Comparison of ENCODE assay signal across 11 cellular contexts in the genomic region with DNA sequence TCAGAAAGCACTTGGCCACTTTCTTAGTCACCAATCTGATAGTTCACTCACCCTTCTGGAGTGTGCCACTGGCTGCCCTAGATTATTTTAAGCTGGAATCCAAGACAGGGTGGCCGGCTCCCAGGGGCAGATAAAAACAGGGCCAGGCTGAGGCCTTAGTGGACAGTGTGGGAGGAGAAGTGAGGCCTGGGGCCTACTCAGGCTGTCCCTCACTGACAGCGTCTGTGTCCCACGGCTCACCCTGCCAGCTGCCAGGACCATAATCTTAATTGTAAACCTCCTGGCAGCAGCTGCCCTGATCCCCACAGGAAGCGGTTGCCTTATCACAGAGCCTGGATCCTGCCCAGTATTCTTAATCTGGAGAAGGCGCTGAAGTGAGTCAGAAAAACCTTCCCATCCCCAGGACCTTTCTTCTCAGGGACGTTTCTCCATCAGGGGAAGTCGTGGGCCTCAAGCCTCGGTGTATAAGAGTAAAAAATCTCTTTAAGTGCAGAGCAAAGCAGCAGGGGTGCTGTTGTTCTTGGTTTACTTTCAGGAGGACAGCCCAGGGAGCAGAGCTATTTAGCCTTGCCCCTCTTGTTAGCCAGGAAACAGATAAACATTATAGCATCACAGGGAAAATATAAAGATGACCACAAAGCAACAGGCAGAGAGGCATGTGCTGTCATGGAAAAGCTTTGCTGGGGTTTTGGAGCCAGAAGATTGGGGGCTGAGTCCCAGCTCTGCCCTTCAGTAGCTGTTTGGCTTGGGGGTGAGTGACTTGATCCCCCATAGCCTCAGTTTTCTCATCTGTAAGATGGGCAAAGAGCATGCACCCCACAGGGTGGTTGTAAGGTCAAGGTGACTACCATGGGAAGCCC. TPM values are rescaled to one million over a fixed set of nuclear protein-coding genes. Genes with fewer than 3 reads are reported as not detected.
DNase-seq lines count a peak whose midpoint lies in the region; ATAC-seq, FAIRE-seq and TF ChIP-seq lines count a peak whose summit lies in the region.
"Had no signal": no experiment of that assay in that cellular context is flagged by ENCODE, and none has a peak within 500 bp of the region (broad histone marks: within the 10 kb centered on the region; RNA-seq: fewer than 3 reads in every experiment).

No MANE protein-coding gene starts in this region.

- TF ChIP-seq EP300 in H1 (IDR thresholded peaks at IDR 0.05; ENCODE audit: borderline replicate concordance in 1 of 2, low read depth in 2 of 2, low read length in 2 of 2) = no peak

- H3K4ac ChIP-seq in H1 (replicated peaks; ENCODE audit: insufficient read length, low read depth, low read length) = no peak overlapping the region

- no peak overlapping the region for H2BK5ac ChIP-seq in H1 (ENCODE audit: low read depth, low read length)

- H3K27me3 Mint-ChIP-seq in CD4-positive, alpha-beta memory T cell = no peaks in the 10 kb centered on the region
- H3K27me3 Mint-ChIP-seq in natural killer cell (ENCODE audit: low read depth in 2 of 2) = peaks cover 10 to 15% of the 10 kb centered on the region in 2 donors

- H3K4me3 ChIP-seq in AG04450 (ENCODE audit: low read depth, low read length) (no peak overlapping the region), H1 (ENCODE audit: extremely low read depth in 1 of 4, insufficient read depth in 2 of 4, low read depth in 3 of 4, low read length in 4 of 4) (no peak overlapping the region), muscle layer of colon (ENCODE audit: low read depth in 1 of 2, low read length in 2 of 2) (no peak overlapping the region)
- no peak overlapping the region for H3K4me3 ChIP-seq in CD4-positive, alpha-beta memory T cell (ENCODE audit: low read length in 2 of 2)

- H4K20me1 ChIP-seq in H1 (replicated peaks in 1 of 2; ENCODE audit: control insufficient read depth in 1 of 2, insufficient read depth in 2 of 2, low read length in 2 of 2) = peaks cover 0 to 2% of the 10 kb centered on the region in 2 experiments

- H3K4me3 Mint-ChIP-seq in CD4-positive, alpha-beta memory T cell = no peak overlapping the region
- no peak overlapping the region for H3K4me3 Mint-ChIP-seq in natural killer cell

- CTCF ChIA-PET in AG04450 (lab: Charles Lee) (interaction anchor here (0.7 to 1.7 kb wide), 7 partner anchors 9 to 199 kb away, joined by 3 to 12 read pairs (median 4); no protein-coding TSS in a partner anchor), H1 (lab: Charles Lee; ENCODE audit: partially characterized antibody) (interaction anchor here (0.6 to 10.1 kb wide), 28 partner anchors 9 to 210 kb away, joined by 3 to 132 read pairs (median 4); no protein-coding TSS in a partner anchor)
- CTCF ChIA-PET in CD4-positive, alpha-beta memory T cell (lab: Charles Lee; ENCODE audit: partially characterized antibody) = interaction anchor here (1.7 to 2.7 kb wide), 2 partner anchors 10 to 20 kb away, joined by 6 to 32 read pairs; no protein-coding TSS in a partner anchor

- H3K27ac ChIP-seq in AG04450 (ENCODE audit: low read depth, low read length) = peak overlapping the region; percentile 72
- H3K27ac ChIP-seq in H1 (ENCODE audit: low read depth, low read length) = no peak overlapping the region
- H3K27ac ChIP-seq in muscle layer of colon (ENCODE audit: low read depth, low read length) = peak overlapping the region; percentile 96
- H3K27ac ChIP-seq in CD4-positive, alpha-beta memory T cell (ENCODE audit: low read depth, low read length) = no peak overlapping the region
- H3K27ac ChIP-seq: C4-2B had no signal

- no peak overlapping the region for H2AFZ ChIP-seq in H1 (ENCODE audit: low read length)

- H4K8ac ChIP-seq in H1 (ENCODE audit: extremely low read depth, insufficient read depth, low read length) = no peak overlapping the region

- FAIRE-seq in H1 (lab: Jason Lieb, UNC) = no peak

- H3K36me3 Mint-ChIP-seq in CD4-positive, alpha-beta memory T cell = peaks cover 62 to 69% of the 10 kb centered on the region in 2 donors
- H3K36me3 Mint-ChIP-seq in natural killer cell = no peaks in the 10 kb centered on the region

- ATAC-seq in natural killer cell = no peak

- no peak overlapping the region for H4K5ac ChIP-seq in H1 (ENCODE audit: insufficient read length, low read depth, low read length)

- WGBS in H1 (ENCODE audit: extremely low coverage in 1 of 2, insufficient coverage in 1 of 2, insufficient read length in 1 of 2, insufficient replicate concordance in 2 of 2, low coverage in 1 of 2, low lambda C conversion rate in 2 of 2, missing lambda C conversion rate in 1 of 2), 2 experiments = 61% methylated on average over 8 of the region's 8 CpGs; no CpG with 5 or more reads in 1 of the 2 experiments

- H3K23ac ChIP-seq in H1 (ENCODE audit: insufficient read length) = no peak overlapping the region

- no peak overlapping the region for H2AK5ac ChIP-seq in H1 (ENCODE audit: low read depth, low read length)

- peaks cover 0 to 9% (median 4%) of the 10 kb centered on the region in 8 donors for H3K9me3 Mint-ChIP-seq in CD4-positive, alpha-beta memory T cell
- H3K9me3 Mint-ChIP-seq in natural killer cell = no peaks in the 10 kb centered on the region

- H3K9me3 ChIP-seq in AG04450 (ENCODE audit: control insufficient read depth, insufficient read depth, low read length) (no peaks in the 10 kb centered on the region), H1 (ENCODE audit: insufficient read depth in 2 of 2, low read depth in 1 of 2, low read length in 1 of 2) (no peaks in the 10 kb centered on the region), muscle layer of colon (ENCODE audit: low read length) (no peaks in the 10 kb centered on the region)
- H3K9me3 ChIP-seq in CD4-positive, alpha-beta memory T cell (ENCODE audit: control insufficient read depth in 1 of 2, low read length in 2 of 2) = no peaks in the 10 kb centered on the region

- intact Hi-C loops in CD4-positive, alpha-beta memory T cell (cut with micrococcal nuclease) = no loop called here
- intact Hi-C loops in natural killer cell (cut with micrococcal nuclease) = no loop called here

- H3K4me1 ChIP-seq in H1 (replicated peaks in 1 of 4; ENCODE audit: control insufficient read depth in 3 of 4, insufficient read depth in 4 of 4, low read length in 3 of 4) (peaks cover 7 to 15% (median 9%) of the 10 kb centered on the region in 4 experiments), muscle layer of colon (ENCODE audit: insufficient read depth, low read length) (peaks cover 76% of the 10 kb centered on the region)
- no peaks in the 10 kb centered on the region for H3K4me1 ChIP-seq in CD4-positive, alpha-beta memory T cell (ENCODE audit: insufficient read depth, low read length)

- H3K9ac ChIP-seq in H1 (replicated peaks in 1 of 4; ENCODE audit: extremely low read depth in 1 of 4, low read depth in 3 of 4, low read length in 3 of 4) = no peak overlapping the region
- H3K9ac ChIP-seq in muscle layer of colon (ENCODE audit: low read length) = peak overlapping the region; percentile 45

- peak overlapping the region in 1 of 7 donors; percentile 36 for H3K27ac Mint-ChIP-seq in CD4-positive, alpha-beta memory T cell
- no peak overlapping the region for H3K27ac Mint-ChIP-seq in natural killer cell

- H3K4me2 ChIP-seq in H1 (ENCODE audit: insufficient read depth in 1 of 2, low read depth in 2 of 2, low read length in 2 of 2) = 0 out of 4 replicates have a peak overlapping the region, but pooled peaks of 1 of the 2 experiments have one; percentile 17

- peaks cover 13 to 42% (median 32%) of the 10 kb centered on the region in 4 donors for H3K4me1 Mint-ChIP-seq in CD4-positive, alpha-beta memory T cell
- no peaks in the 10 kb centered on the region for H3K4me1 Mint-ChIP-seq in natural killer cell

- no peak overlapping the region for H2BK20ac ChIP-seq in H1 (ENCODE audit: low read length)

- H2BK12ac ChIP-seq in H1 (ENCODE audit: low read depth, low read length) = no peak overlapping the region

- TF ChIP-seq POLR2A in H1 (IDR thresholded peaks at IDR 0.05; ENCODE audit: control extremely low read depth in 1 of 2, low read depth in 2 of 2, low read length in 2 of 2) = no peak

- no peak overlapping the region for H3K56ac ChIP-seq in H1 (replicated peaks; ENCODE audit: insufficient read length, low read depth, low read length)

- DNase-seq in AG04450 (ENCODE audit: low read depth, low spot score) = peak; percentile 44
- peak; percentile 39 for DNase-seq in NCI-H2227 (lab: John Stamatoyannopoulos, UW; ENCODE audit: unreplicated experiment)
- DNase-seq in H1 (ENCODE audit: low read depth in 1 of 2, low spot score in 2 of 2) = peak in 1 of 2 experiments; percentile 38
- no peak for DNase-seq in CD4-positive, alpha-beta memory T cell
- no peak for DNase-seq in epidermal melanocyte (ENCODE audit: insufficient read length, low spot score)
- DNase-seq in putamen (ENCODE audit: low spot score) = no peak
- no peak for DNase-seq in natural killer cell
- DNase-seq: activated CD8-positive, alpha-beta memory T cell treated with anti-CD3 and anti-CD28 coated beads, Interleukin-2, amount 50 U/mL, for 4 hours; NCI-H1694 treated with DMSO at 0.1 percent for 48 hours had no signal

- H3K23me2 ChIP-seq in H1 (ENCODE audit: low read depth, low read length) = no peaks in the 10 kb centered on the region

- no peak overlapping the region for H3K14ac ChIP-seq in H1 (ENCODE audit: insufficient read length)

- no peak overlapping the region for H2BK15ac ChIP-seq in H1 (ENCODE audit: low read length)

- H3K36me3 ChIP-seq in H1 (ENCODE audit: control insufficient read depth in 2 of 4, insufficient read depth in 4 of 4, low read length in 3 of 4) (no peaks in the 10 kb centered on the region), muscle layer of colon (ENCODE audit: insufficient read depth, low read length) (peaks cover 17% of the 10 kb centered on the region)
- peaks cover 15% of the 10 kb centered on the region for H3K36me3 ChIP-seq in CD4-positive, alpha-beta memory T cell (ENCODE audit: insufficient read depth, low read length)

- TF ChIP-seq RAD21 in H1 (IDR thresholded peaks at IDR 0.05 in 1 of 2, conservative IDR thresholded peaks at IDR 0.05 in 1 of 2; ENCODE audit: low read depth in 2 of 2, low read length in 2 of 2) = no peak

- no peak overlapping the region for H4K91ac ChIP-seq in H1 (replicated peaks; ENCODE audit: insufficient read length, low read length)

- peaks cover 3% of the 10 kb centered on the region for H3K27me3 ChIP-seq in AG04450 (ENCODE audit: control insufficient read depth, insufficient read depth, low read length)
- H3K27me3 ChIP-seq in H1 (replicated peaks in 1 of 4; ENCODE audit: control insufficient read depth in 3 of 4, extremely low read depth in 1 of 4, insufficient read depth in 3 of 4, low read length in 3 of 4) = peaks cover 0 to 9% (median 1%) of the 10 kb centered on the region in 4 experiments; a peak in 3 of 7 replicates
- H3K27me3 ChIP-seq in muscle layer of colon (ENCODE audit: control insufficient read depth in 1 of 2, insufficient read depth in 2 of 2, low read length in 2 of 2) = no peaks in the 10 kb centered on the region
- H3K27me3 ChIP-seq in CD4-positive, alpha-beta memory T cell (ENCODE audit: insufficient read depth, low read length) = no peaks in the 10 kb centered on the region

- H3K18ac ChIP-seq in H1 (ENCODE audit: extremely low read depth, low read length) = no peak overlapping the region

- POLR2A ChIA-PET in AG04450 (lab: Yijun Ruan, JAX) (interaction anchor here (1.0 kb wide), 1 partner anchor 96 kb away, joined by 3 read pairs; no protein-coding TSS in a partner anchor), H1 (lab: Charles Lee; ENCODE audit: partially characterized antibody) (interaction anchor here (0.9 to 1.7 kb wide), 4 partner anchors 12 to 120 kb away, joined by 3 to 9 read pairs (median 4); no protein-coding TSS in a partner anchor)
- POLR2A ChIA-PET in CD4-positive, alpha-beta memory T cell (lab: Charles Lee; ENCODE audit: partially characterized antibody) = no interaction called here

- no peak overlapping the region for H2BK120ac ChIP-seq in H1 (replicated peaks; ENCODE audit: low read depth, low read length)

- no peaks in the 10 kb centered on the region for H3K79me2 ChIP-seq in H1 (ENCODE audit: control insufficient read depth in 1 of 2, insufficient read depth in 2 of 2, low read length in 2 of 2)

- H3K79me1 ChIP-seq in H1 (ENCODE audit: low read depth, low read length) = no peaks in the 10 kb centered on the region

- TF ChIP-seq CTCF in AG04450 (IDR thresholded peaks at IDR 0.05; ENCODE audit: low read depth, low read length) (peak; percentile 14; the same call in 1 of the 2 replicates), H1 (IDR thresholded peaks at IDR 0.05; ENCODE audit: control extremely low read depth in 1 of 3, insufficient read depth in 1 of 3, low read depth in 1 of 3, low read length in 3 of 3) (no peak), natural killer cell (IDR thresholded peaks at IDR 0.05) (no peak)

RNA-seq across cellular contexts. Expression of gene TSPAN18, which starts 39.6 kb away (rescaled TPM):
- polyA plus RNA-seq in AG04450 (2011; rRNA removed) = 0.98 and 1.2 TPM in 2 replicates
- polyA minus RNA-seq in AG04450 (2011; rRNA and poly(A)+ RNA removed) = 0.87 TPM in 2 replicates
- 8.8 and 10.2 TPM in 2 replicates for total RNA-seq in H1 (2021; fragmentation: NEBNext Ultra II Directional; extraction: Animal tissue kit (Norgen Biotek cat#: 25700))
- polyA plus RNA-seq in H1 (2011; rRNA removed) = 5.2 and 7.0 TPM in 2 replicates
- polyA plus RNA-seq in H1 (2011; cell fraction: cytosol; rRNA removed) = 2.8 TPM
- polyA plus RNA-seq in H1 (2011; cell fraction: nucleus; rRNA removed) = 5.7 TPM
- polyA plus RNA-seq in H1 (2012, experiment 1 of 2) = 9.6 to 10.3 TPM (median 10.0 TPM) in 4 replicates
- 8.6 TPM for polyA plus RNA-seq in H1 (2012, experiment 2 of 2)
- 14.5 TPM for polyA plus RNA-seq in H1 (2013, experiment 1 of 2)
- 15.6 TPM for polyA plus RNA-seq in H1 (2013, experiment 2 of 2)
- polyA minus RNA-seq in H1 (2011; rRNA and poly(A)+ RNA removed) = 4.0 and 5.8 TPM in 2 replicates
- polyA minus RNA-seq in H1 (2011; cell fraction: cytosol; rRNA and poly(A)+ RNA removed) = 2.6 TPM
- polyA minus RNA-seq in H1 (2011; cell fraction: nucleus; rRNA and poly(A)+ RNA removed) = 6.3 TPM
- total RNA-seq in CD4-positive, alpha-beta memory T cell = 10 to 100 TPM; 17.1 to 19.3 TPM
- 10 to 100 TPM in 1 of 2 donors, 1 to 10 TPM in 1; 7.3 to 48.6 TPM for polyA plus RNA-seq in CD4-positive, alpha-beta memory T cell
- 1 to 10 TPM; 1.9 to 2.4 (median 2.3) TPM for total RNA-seq in natural killer cell

Comparison
In these comparisons a context has a peak if more than half of its experiments do, and no peak if none do; other contexts are left out.
1. DNase-seq: peak in AG04450 (single experiment) and NCI-H2227 (single experiment); none in CD4-positive, alpha-beta memory T cell (0 of 5), epidermal melanocyte (single experiment), putamen (single experiment) and natural killer cell (single experiment).
2. H3K27ac ChIP-seq: peak in AG04450 (single experiment) and muscle layer of colon (single experiment); none in H1 (single experiment) and CD4-positive, alpha-beta memory T cell (single experiment).